Comparison of ENCODE assay signal across 1 cellular context in the genomic region with DNA sequence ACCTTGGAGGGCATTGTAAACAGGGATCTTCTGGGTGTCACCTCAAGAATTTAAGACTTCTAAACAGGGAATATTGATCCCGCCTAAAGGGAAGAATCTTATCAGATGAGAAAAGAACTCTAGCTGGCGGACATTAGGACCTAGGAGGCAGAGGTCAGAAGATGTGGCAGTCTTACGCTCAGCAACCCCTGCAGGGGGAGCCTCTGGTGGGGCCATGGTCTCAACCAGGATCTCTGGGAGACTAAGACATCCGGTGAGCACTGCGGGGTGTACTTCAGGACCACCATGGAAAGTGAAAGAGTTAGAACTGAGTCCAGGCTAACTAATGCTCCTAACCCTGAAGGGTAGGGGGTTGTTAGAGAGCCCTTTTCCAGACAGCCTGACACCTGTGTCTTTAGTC.
TF ChIP-seq lines count a peak whose summit lies in the region.

No MANE protein-coding gene starts in this region.

TF ChIP-seq in H1, 55 proteins besides CTCF, POLR2A, EP300 and RAD21 (continued from another document):
- TF ChIP-seq, protein P1, sequence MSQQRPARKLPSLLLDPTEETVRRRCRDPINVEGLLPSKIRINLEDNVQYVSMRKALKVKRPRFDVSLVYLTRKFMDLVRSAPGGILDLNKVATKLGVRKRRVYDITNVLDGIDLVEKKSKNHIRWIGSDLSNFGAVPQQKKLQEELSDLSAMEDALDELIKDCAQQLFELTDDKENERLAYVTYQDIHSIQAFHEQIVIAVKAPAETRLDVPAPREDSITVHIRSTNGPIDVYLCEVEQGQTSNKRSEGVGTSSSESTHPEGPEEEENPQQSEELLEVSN (IDR thresholded peaks at IDR 0.05), result no peak
- TF ChIP-seq FOSL1 (IDR thresholded peaks at IDR 0.05; ENCODE audit: insufficient read depth, low read depth, low read length) (peak; percentile 69; the same call in 1 of the 2 replicates), JUND (IDR thresholded peaks at IDR 0.05; ENCODE audit: low read length) (no peak), BCL11A (IDR thresholded peaks at IDR 0.05; ENCODE audit: low read depth in 2 of 2, low read length in 2 of 2) (no peak)
TF ChIP-seq in H1: peak in this region for 1.
